1 cellular context compared by ENCODE assay signal in the genomic region with DNA sequence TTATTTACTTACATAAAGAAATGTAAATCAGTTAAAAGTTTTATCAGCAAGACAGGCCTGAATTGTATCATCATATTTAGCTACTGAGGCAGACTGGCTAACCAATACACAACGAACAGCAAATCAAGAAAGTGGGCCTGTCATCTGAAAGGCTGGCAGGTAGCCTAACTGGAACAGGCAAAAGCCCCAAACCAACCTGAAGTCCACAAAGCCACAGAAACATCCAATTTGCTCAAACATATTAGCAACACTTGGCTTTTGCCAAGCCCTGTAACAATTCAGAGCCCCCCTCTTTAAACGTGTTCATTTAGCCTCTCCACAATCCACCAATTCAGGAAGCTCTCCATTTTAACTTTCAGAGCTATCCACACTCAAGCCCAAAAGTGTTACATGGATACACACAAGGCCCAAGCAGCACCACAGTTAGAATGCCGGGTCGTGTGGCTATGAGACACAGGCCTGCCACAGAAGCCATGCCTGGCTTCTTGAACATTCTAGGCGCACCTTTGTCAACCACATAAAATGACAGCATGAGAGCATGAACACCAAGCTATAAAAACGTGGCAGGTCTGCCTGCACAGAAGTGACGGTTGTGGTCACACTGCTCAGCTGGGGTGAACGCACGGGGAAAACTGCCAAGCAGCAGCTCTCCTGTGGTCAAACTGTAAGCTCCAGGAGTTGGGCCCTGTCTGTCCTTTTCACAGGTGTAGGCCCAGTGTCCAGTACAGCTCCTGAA.
TF ChIP-seq lines count a peak whose summit lies in the region.

No MANE protein-coding gene starts in this region.

TF ChIP-seq in GM12878, 131 proteins besides CTCF, POLR2A, EP300 and RAD21 (continued from another document):
- TF ChIP-seq SPI1 (IDR thresholded peaks at IDR 0.05; ENCODE audit: borderline replicate concordance, insufficient read depth, low read depth, low read length) (no peak), SIX5 (IDR thresholded peaks at IDR 0.05; ENCODE audit: low read depth, low read length, severe bottlenecking) (no peak), NBN (IDR thresholded peaks at IDR 0.05) (peak; percentile 71; the same call in 1 of the 2 replicates), ZNF24 (IDR thresholded peaks at IDR 0.05) (no peak), ZZZ3 (IDR thresholded peaks at IDR 0.05; ENCODE audit: control insufficient read depth, insufficient read length, low read depth) (no peak), IKZF1 (conservative IDR thresholded peaks at IDR 0.05) (peak; percentile 78), POLR2AphosphoS5 (IDR thresholded peaks at IDR 0.05; ENCODE audit: low read length) (no peak), TCF3 (IDR thresholded peaks at IDR 0.05; ENCODE audit: borderline replicate concordance, insufficient read depth, low read depth, low read length) (no peak), SREBF2 (IDR thresholded peaks at IDR 0.05; ENCODE audit: low read length) (no peak), CREB1 (IDR thresholded peaks at IDR 0.05; ENCODE audit: low read depth) (0 out of 2 replicates have a peak, but pooled peaks have one; percentile 11), BHLHE40 (IDR thresholded peaks at IDR 0.05; ENCODE audit: borderline replicate concordance in 1 of 2, low read depth in 2 of 2, low read length in 1 of 2) (peak; percentile 90 to 91), KLF5 (IDR thresholded peaks at IDR 0.05; ENCODE audit: partially characterized antibody) (no peak), CHD2 (IDR thresholded peaks at IDR 0.05; ENCODE audit: borderline replicate concordance, low read depth, low read length) (no peak; the same call in 1 of the 2 replicates)
- TF ChIP-seq, protein P1, sequence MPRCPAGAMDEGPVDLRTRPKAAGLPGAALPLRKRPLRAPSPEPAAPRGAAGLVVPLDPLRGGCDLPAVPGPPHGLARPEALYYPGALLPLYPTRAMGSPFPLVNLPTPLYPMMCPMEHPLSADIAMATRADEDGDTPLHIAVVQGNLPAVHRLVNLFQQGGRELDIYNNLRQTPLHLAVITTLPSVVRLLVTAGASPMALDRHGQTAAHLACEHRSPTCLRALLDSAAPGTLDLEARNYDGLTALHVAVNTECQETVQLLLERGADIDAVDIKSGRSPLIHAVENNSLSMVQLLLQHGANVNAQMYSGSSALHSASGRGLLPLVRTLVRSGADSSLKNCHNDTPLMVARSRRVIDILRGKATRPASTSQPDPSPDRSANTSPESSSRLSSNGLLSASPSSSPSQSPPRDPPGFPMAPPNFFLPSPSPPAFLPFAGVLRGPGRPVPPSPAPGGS (IDR thresholded peaks at IDR 0.05; ENCODE audit: borderline replicate concordance, insufficient read depth, low read depth, low read length, poor library complexity, severe bottlenecking) = no peak
- TF ChIP-seq, protein P2, sequence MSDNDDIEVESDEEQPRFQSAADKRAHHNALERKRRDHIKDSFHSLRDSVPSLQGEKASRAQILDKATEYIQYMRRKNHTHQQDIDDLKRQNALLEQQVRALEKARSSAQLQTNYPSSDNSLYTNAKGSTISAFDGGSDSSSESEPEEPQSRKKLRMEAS (IDR thresholded peaks at IDR 0.05; ENCODE audit: low read depth, low read length) = no peak
- TF ChIP-seq, protein P3, sequence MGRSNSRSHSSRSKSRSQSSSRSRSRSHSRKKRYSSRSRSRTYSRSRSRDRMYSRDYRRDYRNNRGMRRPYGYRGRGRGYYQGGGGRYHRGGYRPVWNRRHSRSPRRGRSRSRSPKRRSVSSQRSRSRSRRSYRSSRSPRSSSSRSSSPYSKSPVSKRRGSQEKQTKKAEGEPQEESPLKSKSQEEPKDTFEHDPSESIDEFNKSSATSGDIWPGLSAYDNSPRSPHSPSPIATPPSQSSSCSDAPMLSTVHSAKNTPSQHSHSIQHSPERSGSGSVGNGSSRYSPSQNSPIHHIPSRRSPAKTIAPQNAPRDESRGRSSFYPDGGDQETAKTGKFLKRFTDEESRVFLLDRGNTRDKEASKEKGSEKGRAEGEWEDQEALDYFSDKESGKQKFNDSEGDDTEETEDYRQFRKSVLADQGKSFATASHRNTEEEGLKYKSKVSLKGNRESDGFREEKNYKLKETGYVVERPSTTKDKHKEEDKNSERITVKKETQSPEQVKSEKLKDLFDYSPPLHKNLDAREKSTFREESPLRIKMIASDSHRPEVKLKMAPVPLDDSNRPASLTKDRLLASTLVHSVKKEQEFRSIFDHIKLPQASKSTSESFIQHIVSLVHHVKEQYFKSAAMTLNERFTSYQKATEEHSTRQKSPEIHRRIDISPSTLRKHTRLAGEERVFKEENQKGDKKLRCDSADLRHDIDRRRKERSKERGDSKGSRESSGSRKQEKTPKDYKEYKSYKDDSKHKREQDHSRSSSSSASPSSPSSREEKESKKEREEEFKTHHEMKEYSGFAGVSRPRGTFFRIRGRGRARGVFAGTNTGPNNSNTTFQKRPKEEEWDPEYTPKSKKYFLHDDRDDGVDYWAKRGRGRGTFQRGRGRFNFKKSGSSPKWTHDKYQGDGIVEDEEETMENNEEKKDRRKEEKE (IDR thresholded peaks at IDR 0.05) = no peak
- TF ChIP-seq, protein P4, sequence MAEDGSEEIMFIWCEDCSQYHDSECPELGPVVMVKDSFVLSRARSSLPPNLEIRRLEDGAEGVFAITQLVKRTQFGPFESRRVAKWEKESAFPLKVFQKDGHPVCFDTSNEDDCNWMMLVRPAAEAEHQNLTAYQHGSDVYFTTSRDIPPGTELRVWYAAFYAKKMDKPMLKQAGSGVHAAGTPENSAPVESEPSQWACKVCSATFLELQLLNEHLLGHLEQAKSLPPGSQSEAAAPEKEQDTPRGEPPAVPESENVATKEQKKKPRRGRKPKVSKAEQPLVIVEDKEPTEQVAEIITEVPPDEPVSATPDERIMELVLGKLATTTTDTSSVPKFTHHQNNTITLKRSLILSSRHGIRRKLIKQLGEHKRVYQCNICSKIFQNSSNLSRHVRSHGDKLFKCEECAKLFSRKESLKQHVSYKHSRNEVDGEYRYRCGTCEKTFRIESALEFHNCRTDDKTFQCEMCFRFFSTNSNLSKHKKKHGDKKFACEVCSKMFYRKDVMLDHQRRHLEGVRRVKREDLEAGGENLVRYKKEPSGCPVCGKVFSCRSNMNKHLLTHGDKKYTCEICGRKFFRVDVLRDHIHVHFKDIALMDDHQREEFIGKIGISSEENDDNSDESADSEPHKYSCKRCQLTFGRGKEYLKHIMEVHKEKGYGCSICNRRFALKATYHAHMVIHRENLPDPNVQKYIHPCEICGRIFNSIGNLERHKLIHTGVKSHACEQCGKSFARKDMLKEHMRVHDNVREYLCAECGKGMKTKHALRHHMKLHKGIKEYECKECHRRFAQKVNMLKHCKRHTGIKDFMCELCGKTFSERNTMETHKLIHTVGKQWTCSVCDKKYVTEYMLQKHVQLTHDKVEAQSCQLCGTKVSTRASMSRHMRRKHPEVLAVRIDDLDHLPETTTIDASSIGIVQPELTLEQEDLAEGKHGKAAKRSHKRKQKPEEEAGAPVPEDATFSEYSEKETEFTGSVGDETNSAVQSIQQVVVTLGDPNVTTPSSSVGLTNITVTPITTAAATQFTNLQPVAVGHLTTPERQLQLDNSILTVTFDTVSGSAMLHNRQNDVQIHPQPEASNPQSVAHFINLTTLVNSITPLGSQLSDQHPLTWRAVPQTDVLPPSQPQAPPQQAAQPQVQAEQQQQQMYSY (CRISPR knock-in tag; IDR thresholded peaks at IDR 0.05) = no peak
